In genomic region chr1:227357229-227358078, GRCh38 we compare ENCODE assay signal across 1 cellular context.
TF ChIP-seq lines count a peak whose summit lies in the region.

No MANE protein-coding gene starts in this region.

TF ChIP-seq in A549, 52 proteins besides CTCF, POLR2A, EP300 and RAD21 (continued from another document):
- TF ChIP-seq RNF2 (IDR thresholded peaks at IDR 0.05; ENCODE audit: borderline replicate concordance, low read depth) (no peak), MAZ (IDR thresholded peaks at IDR 0.05; ENCODE audit: borderline replicate concordance, low read depth, low read length) (no peak), MAFK (IDR thresholded peaks at IDR 0.05; ENCODE audit: partially characterized antibody) (peak; percentile 98), ELK1 (IDR thresholded peaks at IDR 0.05; ENCODE audit: low read depth, low read length) (no peak), KDM1A (IDR thresholded peaks at IDR 0.05; ENCODE audit: low read depth) (no peak), NFE2L2 (conservative IDR thresholded peaks at IDR 0.05; ENCODE audit: low read length) (peak; percentile 70; the same call in 1 of the 2 replicates), ZC3H11A (IDR thresholded peaks at IDR 0.05) (no peak), TP53 (CRISPR knock-in tag; IDR thresholded peaks at IDR 0.05) (no peak), CBX8 (IDR thresholded peaks at IDR 0.05) (no peak), HMGXB4 (CRISPR knock-in tag; IDR thresholded peaks at IDR 0.05; ENCODE audit: borderline replicate concordance) (no peak), CHD4 (IDR thresholded peaks at IDR 0.05; ENCODE audit: borderline replicate concordance) (no peak), FOSL2 (IDR thresholded peaks at IDR 0.05) (0 out of 2 replicates have a peak, but pooled peaks have one; percentile 21), FOSL2 (CRISPR knock-in tag; IDR thresholded peaks at IDR 0.05) (peak; percentile 93), ESRRA (IDR thresholded peaks at IDR 0.05; ENCODE audit: borderline replicate concordance, low read length) (peak; percentile 90), EHF (CRISPR knock-in tag; IDR thresholded peaks at IDR 0.05) (no peak), PBX3 (IDR thresholded peaks at IDR 0.05) (0 out of 2 replicates have a peak, but pooled peaks have one; percentile 39), CHD2 (IDR thresholded peaks at IDR 0.05; ENCODE audit: low read length, partially characterized antibody) (no peak), HOXA7 (CRISPR knock-in tag; IDR thresholded peaks at IDR 0.05) (no peak), FOXS1 (CRISPR knock-in tag; IDR thresholded peaks at IDR 0.05) (no peak)
